ENCODE assay signal across 8 cellular contexts in the genomic region with DNA sequence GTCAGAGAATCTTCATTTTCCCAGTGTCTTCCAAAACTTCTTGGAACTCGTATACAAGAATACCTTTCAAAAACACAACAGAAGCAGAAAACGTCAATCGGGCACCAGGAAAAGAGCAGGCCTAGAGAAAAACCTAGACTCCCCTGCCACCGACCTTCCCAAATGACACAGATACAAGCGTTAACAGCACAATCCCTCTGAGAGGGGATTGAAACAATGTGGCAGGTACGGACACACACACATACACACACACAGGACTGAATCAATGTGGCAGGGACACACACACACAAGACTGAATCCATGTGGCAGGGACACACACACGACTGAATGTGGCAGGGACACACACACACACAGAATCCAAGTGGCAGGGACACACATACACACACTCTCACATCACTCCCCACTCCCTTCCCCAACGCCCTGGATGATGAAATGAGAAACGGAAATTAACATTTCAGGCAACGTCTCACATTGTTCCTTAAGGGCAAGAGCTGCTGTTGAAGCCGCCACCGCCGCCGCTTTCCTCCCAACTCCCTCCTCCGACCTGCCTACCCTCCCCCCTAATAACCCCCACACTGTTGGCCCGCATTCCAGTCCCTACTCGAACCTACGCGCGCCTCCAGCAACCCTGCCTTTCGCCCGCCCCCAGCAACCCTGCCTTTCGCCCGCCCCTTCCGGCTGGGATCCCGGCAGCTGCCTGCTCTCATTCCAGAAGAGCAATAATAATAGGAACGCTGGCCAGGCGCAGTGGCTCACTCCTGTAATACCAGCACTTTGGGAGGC.
DNase-seq lines count a peak whose midpoint lies in the region; ATAC-seq and TF ChIP-seq lines count a peak whose summit lies in the region.

No MANE protein-coding gene starts in this region.

- peak overlapping the region; percentile 70 for H3K27ac Mint-ChIP-seq in activated naive CD4-positive, alpha-beta T cell treated with anti-CD3 and anti-CD28 coated beads for 36 hours

- H3K4me3 ChIP-seq in tibial artery: peak overlapping the region; percentile 77 to 80

- peaks cover 0 to 4% (median 0%) of the 10 kb centered on the region in 4 donors for H3K4me1 ChIP-seq in tibial artery

- peak in 1 of 2 donors; percentile 36 for ATAC-seq in activated T-cell treated with anti-CD3 and anti-CD28 coated beads, Interleukin-2, amount 50 U/mL, for 4 hours
- no peak for ATAC-seq in HG03460 (IDR thresholded peaks at IDR 0.05; ENCODE audit: unreplicated experiment)

- no peaks in the 10 kb centered on the region for H3K27me3 ChIP-seq in tibial artery

- H3K9me3 ChIP-seq in tibial artery: no peaks in the 10 kb centered on the region

- no peaks in the 10 kb centered on the region for H3K9me3 Mint-ChIP-seq in activated T-cell treated with anti-CD3 and anti-CD28 coated beads, Interleukin-2, amount 50 U/mL, for 4 hours
- no peaks in the 10 kb centered on the region for H3K9me3 Mint-ChIP-seq in activated naive CD4-positive, alpha-beta T cell treated with anti-CD3 and anti-CD28 coated beads for 36 hours

- H3K36me3 Mint-ChIP-seq in activated T-cell treated with anti-CD3 and anti-CD28 coated beads, Interleukin-2, amount 50 U/mL, for 4 hours (ENCODE audit: insufficient read depth): no peaks in the 10 kb centered on the region
- peaks cover 3% of the 10 kb centered on the region for H3K36me3 Mint-ChIP-seq in activated naive CD4-positive, alpha-beta T cell treated with anti-CD3 and anti-CD28 coated beads for 36 hours (ENCODE audit: low read depth)

- TF ChIP-seq CTCF in tibial artery (IDR thresholded peaks at IDR 0.05): no peak

- intact Hi-C loops in activated naive CD4-positive, alpha-beta T cell treated with anti-CD3 and anti-CD28 coated beads for 36 hours (cut with micrococcal nuclease): loop anchor here (2.0 to 10.0 kb wide), 6 partner anchors 55 to 669 kb away; partner anchors contain the start of gene KDM5D
- intact Hi-C loops in tibial artery (cut with DNase I; ENCODE audit: low total_unique reads): no loop called here

- CTCF ChIA-PET in activated naive CD4-positive, alpha-beta T cell treated with anti-CD3 and anti-CD28 coated beads for 36 hours (lab: Charles Lee): no interaction called here

- peaks cover 6% of the 10 kb centered on the region for H3K4me1 Mint-ChIP-seq in activated T-cell treated with anti-CD3 and anti-CD28 coated beads, Interleukin-2, amount 50 U/mL, for 4 hours (ENCODE audit: low read depth)
- peaks cover 4% of the 10 kb centered on the region for H3K4me1 Mint-ChIP-seq in activated naive CD4-positive, alpha-beta T cell treated with anti-CD3 and anti-CD28 coated beads for 36 hours (ENCODE audit: low read depth)

- peak overlapping the region; percentile 80 for H3K4me3 Mint-ChIP-seq in activated T-cell treated with anti-CD3 and anti-CD28 coated beads, Interleukin-2, amount 50 U/mL, for 4 hours
- H3K4me3 Mint-ChIP-seq in activated naive CD4-positive, alpha-beta T cell treated with anti-CD3 and anti-CD28 coated beads for 36 hours: peak overlapping the region; percentile 80

- DNase-seq in activated T-cell treated with anti-CD3 and anti-CD28 coated beads, Interleukin-2, amount 50 U/mL, for 4 hours: no peak
- no peak for DNase-seq in activated T-cell treated with anti-CD3 and anti-CD28 coated beads, Interleukin-2, amount 50 U/mL, for 48 hours
- peak; percentile 62 for DNase-seq in activated naive CD4-positive, alpha-beta T cell treated with anti-CD3 and anti-CD28 coated beads for 36 hours
- peak; percentile 77 for DNase-seq in iPS-NIHi11 (ENCODE audit: low spot score)
- peak; percentile 82 to 85 for DNase-seq in tibial artery
- no peak for DNase-seq in DMS 273 (lab: John Stamatoyannopoulos, UW; ENCODE audit: unreplicated experiment)
- DNase-seq in NCI-H2227 (lab: John Stamatoyannopoulos, UW; ENCODE audit: unreplicated experiment): no peak

- H3K36me3 ChIP-seq in tibial artery: no peaks in the 10 kb centered on the region

- H3K27me3 Mint-ChIP-seq in activated T-cell treated with anti-CD3 and anti-CD28 coated beads, Interleukin-2, amount 50 U/mL, for 4 hours (ENCODE audit: low read depth): peaks cover 10% of the 10 kb centered on the region
- H3K27me3 Mint-ChIP-seq in activated naive CD4-positive, alpha-beta T cell treated with anti-CD3 and anti-CD28 coated beads for 36 hours (ENCODE audit: low read depth): no peaks in the 10 kb centered on the region

- peak overlapping the region; percentile 86 to 90 for H3K27ac ChIP-seq in tibial artery

Comparison
In these comparisons a context has a peak if more than half of its experiments do, and no peak if none do; other contexts are left out.
1. DNase-seq: peak in activated naive CD4-positive, alpha-beta T cell treated with anti-CD3 and anti-CD28 coated beads for 36 hours (single experiment), iPS-NIHi11 (single experiment) and tibial artery (2 of 2); none in activated T-cell treated with anti-CD3 and anti-CD28 coated beads, Interleukin-2, amount 50 U/mL, for 4 hours (single experiment), activated T-cell treated with anti-CD3 and anti-CD28 coated beads, Interleukin-2, amount 50 U/mL, for 48 hours (0 of 2), DMS 273 (single experiment) and NCI-H2227 (single experiment).